In genomic region chr7:45583296-45583695, GRCh38 we compare ENCODE assay signal across 1 cellular context.
TF ChIP-seq lines count a peak whose summit lies in the region.

No MANE protein-coding gene starts in this region.

TF ChIP-seq in WTC11, 78 proteins besides CTCF, POLR2A, EP300 and RAD21 (continued from another document):
- TF ChIP-seq ZNF317 (CRISPR knock-in tag; IDR thresholded peaks at IDR 0.05; ENCODE audit: borderline replicate concordance, low read depth) (no peak), ETV6 (CRISPR knock-in tag; IDR thresholded peaks at IDR 0.05) (0 out of 2 replicates have a peak, but pooled peaks have one; percentile 28)
TF ChIP-seq in WTC11: peak in this region for 1.
